Comparison of ENCODE assay signal across 14 cellular contexts in genomic region chr17:49979748-49980479, GRCh38. TPM values are rescaled to one million over a fixed set of nuclear protein-coding genes. Genes with fewer than 3 reads are reported as not detected.
DNase-seq lines count a peak whose midpoint lies in the region; ATAC-seq and TF ChIP-seq lines count a peak whose summit lies in the region.
"Had no signal": no experiment of that assay in that cellular context is flagged by ENCODE, and none has a peak within 500 bp of the region (broad histone marks: within the 10 kb centered on the region; RNA-seq: fewer than 3 reads in every experiment).

No MANE protein-coding gene starts in this region.

- no peak overlapping the region for H3K14ac ChIP-seq in mesenchymal stem cell (ENCODE audit: low read length in 2 of 2)

- H3K79me2 ChIP-seq in GM23248 (ENCODE audit: insufficient read depth) = no peaks in the 10 kb centered on the region

- no peak overlapping the region for H2AFZ ChIP-seq in GM23248
- H2AFZ ChIP-seq in mesenchymal stem cell (ENCODE audit: low read depth, low read length) = no peak overlapping the region

- CTCF ChIA-PET in RWPE1 (lab: Yijun Ruan, JAX) = interaction anchor here (0.7 to 1.0 kb wide), 3 partner anchors 15 to 113 kb away, joined by 3 to 5 read pairs (median 4); partner anchors contain the start of gene DLX3

- H3K9me3 Mint-ChIP-seq in stimulated activated effector memory CD8-positive, alpha-beta T cell treated with anti-CD3 and anti-CD28 coated beads, Interleukin-12 subunit alpha, Interleukin-12 subunit beta, amount 100 ng/mL, for 72 hours = no peaks in the 10 kb centered on the region

- H3K27me3 ChIP-seq in GM23248 (replicated peaks; ENCODE audit: insufficient read depth) = 0 out of 2 replicates have a peak, but pooled peaks cover under 1% of the 10 kb centered on the region
- H3K27me3 ChIP-seq in uterus = peaks cover 0 to 9% of the 10 kb centered on the region in 2 donors
- H3K27me3 ChIP-seq in mesenchymal stem cell (ENCODE audit: control insufficient read depth in 1 of 2, insufficient read depth in 1 of 2, low read length in 2 of 2) = peaks cover 33 to 80% of the 10 kb centered on the region in 2 experiments

- no peak overlapping the region for H3K4me3 Mint-ChIP-seq in stimulated activated effector memory CD8-positive, alpha-beta T cell treated with anti-CD3 and anti-CD28 coated beads, Interleukin-12 subunit alpha, Interleukin-12 subunit beta, amount 100 ng/mL, for 72 hours

- POLR2A ChIA-PET in RWPE1 (lab: Yijun Ruan, JAX; ENCODE audit: low non-redundant PET) = interaction anchor here (1.0 kb wide), 1 partner anchor 93 kb away, joined by 16 read pairs; no protein-coding TSS in a partner anchor

- TF ChIP-seq POLR2A in uterus (IDR thresholded peaks at IDR 0.05) = no peak

- no peak overlapping the region for H3K4ac ChIP-seq in mesenchymal stem cell (ENCODE audit: low read depth in 1 of 2, low read length in 2 of 2)

- peak; percentile 57 for DNase-seq in GM23248
- DNase-seq in RWPE1 (ENCODE audit: low spot score) = no peak
- peak; percentile 45 for DNase-seq in epithelial cell of esophagus (ENCODE audit: low read depth)
- no peak for DNase-seq in stimulated activated effector memory CD8-positive, alpha-beta T cell treated with anti-CD3 and anti-CD28 coated beads, Interleukin-12 subunit alpha, Interleukin-12 subunit beta, amount 100 ng/mL, for 72 hours (ENCODE audit: low spot score in 2 of 2)
- no peak for DNase-seq in uterus
- no peak for DNase-seq in mesenchymal stem cell
- DNase-seq: DND-41, HCEC 1CT, KBM-7, NCI-H2107, NCI-H524, SW 1271 had no signal

- H4K8ac ChIP-seq in mesenchymal stem cell (ENCODE audit: low read length) = no peak overlapping the region

- in situ Hi-C loops in GM23248 (cut with MboI) = loop anchor here (25.0 kb wide), 1 partner anchor 418 kb away; no protein-coding TSS in a partner anchor

- no peaks in the 10 kb centered on the region for H3K4me1 Mint-ChIP-seq in stimulated activated effector memory CD8-positive, alpha-beta T cell treated with anti-CD3 and anti-CD28 coated beads, Interleukin-12 subunit alpha, Interleukin-12 subunit beta, amount 100 ng/mL, for 72 hours

- H4K91ac ChIP-seq in mesenchymal stem cell (ENCODE audit: low read length) = no peak overlapping the region

- H3K36me3 Mint-ChIP-seq in stimulated activated effector memory CD8-positive, alpha-beta T cell treated with anti-CD3 and anti-CD28 coated beads, Interleukin-12 subunit alpha, Interleukin-12 subunit beta, amount 100 ng/mL, for 72 hours = peaks cover 5% of the 10 kb centered on the region

- no peak overlapping the region for H3K18ac ChIP-seq in mesenchymal stem cell (ENCODE audit: low read depth in 1 of 2, low read length in 2 of 2)

- no peaks in the 10 kb centered on the region for H3K9me2 ChIP-seq in GM23248 (ENCODE audit: insufficient read depth)

- H2BK5ac ChIP-seq in mesenchymal stem cell (ENCODE audit: low read depth, low read length, poor library complexity, severe bottlenecking) = no peak overlapping the region

- no peak overlapping the region for H2BK15ac ChIP-seq in mesenchymal stem cell (ENCODE audit: low read depth, poor library complexity, severe bottlenecking)

- no peaks in the 10 kb centered on the region for H3K79me1 ChIP-seq in mesenchymal stem cell (replicated peaks; ENCODE audit: low read length, poor library complexity, severe bottlenecking)

- H3K4me1 ChIP-seq in GM23248 (ENCODE audit: insufficient read depth) (peaks cover 14% of the 10 kb centered on the region), uterus (no peaks in the 10 kb centered on the region), mesenchymal stem cell (ENCODE audit: control insufficient read depth, insufficient read depth, low read depth, low read length) (peaks cover 4% of the 10 kb centered on the region)

- H3K9me3 ChIP-seq in GM23248 (ENCODE audit: low read depth) (no peaks in the 10 kb centered on the region), uterus (no peaks in the 10 kb centered on the region), mesenchymal stem cell (ENCODE audit: control insufficient read depth, low read length) (peaks cover 3% of the 10 kb centered on the region)

- intact Hi-C loops in uterus (cut with DNase I; ENCODE audit: low total_unique reads) = no loop called here

- H3K36me3 ChIP-seq in GM23248 (ENCODE audit: low read depth) (no peaks in the 10 kb centered on the region), uterus (no peaks in the 10 kb centered on the region), mesenchymal stem cell (ENCODE audit: control insufficient read depth in 1 of 2, insufficient read depth in 2 of 2, low read depth in 1 of 2, low read length in 2 of 2) (no peaks in the 10 kb centered on the region)

- H3K27ac ChIP-seq in GM23248 = no peak overlapping the region
- H3K27ac ChIP-seq in RWPE1 = peak overlapping the region; percentile 93
- H3K27ac ChIP-seq in uterus = no peak overlapping the region
- H3K27ac ChIP-seq in mesenchymal stem cell (ENCODE audit: low read length, poor library complexity, severe bottlenecking) = no peak overlapping the region

- no peak overlapping the region for H2BK120ac ChIP-seq in mesenchymal stem cell (ENCODE audit: low read depth, low read length)

- H4K20me1 ChIP-seq in GM23248 (ENCODE audit: insufficient read depth) = no peaks in the 10 kb centered on the region

- no peak overlapping the region for H2AK5ac ChIP-seq in mesenchymal stem cell (ENCODE audit: low read length, severe bottlenecking)

- TF ChIP-seq CTCF in RWPE1 (conservative IDR thresholded peaks at IDR 0.05; ENCODE audit: low read depth) (no peak), epithelial cell of esophagus (IDR thresholded peaks at IDR 0.05; ENCODE audit: insufficient read depth, low read depth, low read length, missing control alignments) (no peak), uterus (IDR thresholded peaks at IDR 0.05) (no peak)

- no peaks in the 10 kb centered on the region for H3F3A ChIP-seq in GM23248 (ENCODE audit: insufficient read depth)

- H3K23ac ChIP-seq in mesenchymal stem cell (ENCODE audit: low read length in 2 of 2) = no peak overlapping the region

- H3K27ac Mint-ChIP-seq in stimulated activated effector memory CD8-positive, alpha-beta T cell treated with anti-CD3 and anti-CD28 coated beads, Interleukin-12 subunit alpha, Interleukin-12 subunit beta, amount 100 ng/mL, for 72 hours = no peak overlapping the region

- H3K9ac ChIP-seq in GM23248 = no peak overlapping the region
- no peak overlapping the region for H3K9ac ChIP-seq in mesenchymal stem cell (ENCODE audit: low read length)

- no peak overlapping the region for H3K4me2 ChIP-seq in GM23248 (ENCODE audit: unreplicated experiment)
- no peak overlapping the region for H3K4me2 ChIP-seq in mesenchymal stem cell (ENCODE audit: low read length, poor library complexity, severe bottlenecking)

- 79 to 80% methylated on average over 4 of the region's 4 CpGs for WGBS in GM23248 (ENCODE audit: low coverage in 1 of 2, low lambda C conversion rate in 2 of 2, missing lambda C conversion rate in 2 of 2), 2 experiments
- WGBS in mesenchymal stem cell = 98% methylated on average over 3 of the region's 4 CpGs

- H3K4me3 ChIP-seq in GM23248 = no peak overlapping the region
- no peak overlapping the region for H3K4me3 ChIP-seq in epithelial cell of esophagus (ENCODE audit: low read length)
- H3K4me3 ChIP-seq in uterus = no peak overlapping the region
- no peak overlapping the region for H3K4me3 ChIP-seq in mesenchymal stem cell (ENCODE audit: insufficient read depth in 1 of 2, low read depth in 1 of 2, low read length in 2 of 2)

- H2BK12ac ChIP-seq in mesenchymal stem cell (ENCODE audit: low read length in 2 of 2) = no peak overlapping the region

- peak; percentile 38 for ATAC-seq in stimulated activated effector memory CD8-positive, alpha-beta T cell treated with anti-CD3 and anti-CD28 coated beads, Interleukin-12 subunit alpha, Interleukin-12 subunit beta, amount 100 ng/mL, for 72 hours
- no peak for ATAC-seq in GM18861 (IDR thresholded peaks at IDR 0.05; ENCODE audit: unreplicated experiment)

RNA-seq across cellular contexts. Expression of gene DLX4, which starts 10.9 kb away (rescaled TPM):
- total RNA-seq in GM23248 (2014; rRNA removed; shearing (Covaris generic)) = 0.76 TPM in 1 of 2 replicates, not detected in the other
- 0.15 and 0.40 TPM in 2 replicates for polyA plus RNA-seq in GM23248 (2016; fragmentation: Nextera tagmentation; extraction: Ambion mirVana)
- not detected for total RNA-seq in uterus
- 0.14 TPM for polyA plus RNA-seq in mesenchymal stem cell (2013, experiment 1 of 2)
- polyA plus RNA-seq in mesenchymal stem cell (2013, experiment 2 of 2) = 0.03 TPM

RNA-seq across cellular contexts. Expression of gene DLX3, which starts 15.1 kb away (rescaled TPM):
- total RNA-seq in GM23248 (2014; rRNA removed; shearing (Covaris generic)) = 0.43 and 0.51 TPM in 2 replicates
- 1.0 and 1.4 TPM in 2 replicates for polyA plus RNA-seq in GM23248 (2016; fragmentation: Nextera tagmentation; extraction: Ambion mirVana)
- under 1 TPM in 1 of 4 donors, not detected in 3; 0.28 TPM for total RNA-seq in uterus
- 0.01 TPM for polyA plus RNA-seq in mesenchymal stem cell (2013, experiment 1 of 2)
- not detected for polyA plus RNA-seq in mesenchymal stem cell (2013, experiment 2 of 2)
- polyA plus RNA-seq: CD14-positive monocyte had no signal

Comparison
In these comparisons a context has a peak if more than half of its experiments do, and no peak if none do; other contexts are left out.
1. DNase-seq: peak in GM23248 (single experiment) and epithelial cell of esophagus (single experiment); none in RWPE1 (single experiment), stimulated activated effector memory CD8-positive, alpha-beta T cell treated with anti-CD3 and anti-CD28 coated beads, Interleukin-12 subunit alpha, Interleukin-12 subunit beta, amount 100 ng/mL, for 72 hours (0 of 2), uterus (0 of 2) and mesenchymal stem cell (single experiment).